Comparison of ENCODE assay signal across 1 cellular context in genomic region chr20:61956396-61957342, GRCh38.
TF ChIP-seq lines count a peak whose summit lies in the region.

No MANE protein-coding gene starts in this region.

TF ChIP-seq in K562, 482 proteins besides CTCF, POLR2A, EP300 and RAD21 (continued from another document):
- TF ChIP-seq NELFE (IDR thresholded peaks at IDR 0.05; ENCODE audit: insufficient read depth, insufficient read length) (no peak), ID3 (CRISPR knock-in tag; IDR thresholded peaks at IDR 0.05) (no peak), ID3 (tag; IDR thresholded peaks at IDR 0.05) (no peak), ZZZ3 (IDR thresholded peaks at IDR 0.05) (no peak), ATF1 (CRISPR knock-in tag; IDR thresholded peaks at IDR 0.05) (no peak), ATF1 (tag; IDR thresholded peaks at IDR 0.05) (peak; percentile 72), NFIX (CRISPR knock-in tag; IDR thresholded peaks at IDR 0.05; ENCODE audit: low read depth) (no peak), PHF21A (IDR thresholded peaks at IDR 0.05; ENCODE audit: borderline replicate concordance, low read depth) (no peak), ZNF347 (CRISPR knock-in tag; IDR thresholded peaks at IDR 0.05; ENCODE audit: low read depth) (no peak), ZBTB1 (CRISPR knock-in tag; IDR thresholded peaks at IDR 0.05; ENCODE audit: borderline replicate concordance, low read depth) (no peak), SMARCA4 (IDR thresholded peaks at IDR 0.05) (no peak), KAT2B (IDR thresholded peaks at IDR 0.05; ENCODE audit: low read depth, low read length) (no peak), FUS (optimal IDR thresholded peaks at IDR 0.05; ENCODE audit: low read depth, low read length) (no peak), MCM3 (IDR thresholded peaks at IDR 0.05) (no peak), RFX5 (IDR thresholded peaks at IDR 0.05; ENCODE audit: low read depth, low read length) (no peak), KDM2B (CRISPR knock-in tag; IDR thresholded peaks at IDR 0.05) (no peak), NUFIP1 (IDR thresholded peaks at IDR 0.05; ENCODE audit: partially characterized antibody) (no peak), ARID3B (CRISPR knock-in tag; IDR thresholded peaks at IDR 0.05; ENCODE audit: borderline replicate concordance) (no peak), CEBPZ (IDR thresholded peaks at IDR 0.05; ENCODE audit: borderline replicate concordance, low read depth, low read length) (no peak), DACH1 (IDR thresholded peaks at IDR 0.05; ENCODE audit: partially characterized antibody) (peak; percentile 37), HNRNPL (IDR thresholded peaks at IDR 0.05; ENCODE audit: low read depth, low read length) (no peak), STAG1 (CRISPR knock-in tag; IDR thresholded peaks at IDR 0.05; ENCODE audit: borderline replicate concordance) (no peak), MXI1 (IDR thresholded peaks at IDR 0.05; ENCODE audit: low read depth, low read length) (no peak)
- TF ChIP-seq, protein P1, sequence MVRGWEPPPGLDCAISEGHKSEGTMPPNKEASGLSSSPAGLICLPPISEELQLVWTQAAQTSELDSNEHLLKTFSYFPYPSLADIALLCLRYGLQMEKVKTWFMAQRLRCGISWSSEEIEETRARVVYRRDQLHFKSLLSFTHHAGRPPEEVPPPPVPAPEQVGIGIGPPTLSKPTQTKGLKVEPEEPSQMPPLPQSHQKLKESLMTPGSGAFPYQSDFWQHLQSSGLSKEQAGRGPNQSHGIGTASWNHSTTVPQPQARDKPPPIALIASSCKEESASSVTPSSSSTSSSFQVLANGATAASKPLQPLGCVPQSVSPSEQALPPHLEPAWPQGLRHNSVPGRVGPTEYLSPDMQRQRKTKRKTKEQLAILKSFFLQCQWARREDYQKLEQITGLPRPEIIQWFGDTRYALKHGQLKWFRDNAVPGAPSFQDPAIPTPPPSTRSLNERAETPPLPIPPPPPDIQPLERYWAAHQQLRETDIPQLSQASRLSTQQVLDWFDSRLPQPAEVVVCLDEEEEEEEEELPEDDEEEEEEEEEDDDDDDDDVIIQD (CRISPR knock-in tag; IDR thresholded peaks at IDR 0.05) = no peak
